ENCODE assay signal across 18 cellular contexts in genomic region chrX:68978211-68978780, GRCh38.
A peak's percentile ranks its signal among the peaks of the same experiment; 100 is the strongest.
DNase-seq lines count a peak whose midpoint lies in the region; ATAC-seq and TF ChIP-seq lines count a peak whose summit lies in the region.
"Had no signal": no experiment of that assay in that cellular context is flagged by ENCODE, and none has a peak within 500 bp of the region (broad histone marks: within the 10 kb centered on the region; RNA-seq: fewer than 3 reads in every experiment).

No MANE protein-coding gene starts in this region.

- H3K9me3 Mint-ChIP-seq in MCF 10A (ENCODE audit: unreplicated experiment) (peaks cover 18% of the 10 kb centered on the region), chondrocyte (ENCODE audit: low read depth) (peaks cover 29% of the 10 kb centered on the region), type B pancreatic cell (peaks cover 5% of the 10 kb centered on the region)
- H3K9me3 Mint-ChIP-seq: activated CD4-positive, alpha-beta memory T cell treated with anti-CD3 and anti-CD28 coated beads, Interleukin-2, amount 10 ng/mL, durations not matched to agents 7 days and 5 days; activated T-helper 17 cell treated with anti-CD3 and anti-CD28 coated beads, Interleukin-2, amount 50 U/mL, for 72 hours had no signal

- H3K4me3 Mint-ChIP-seq in MCF 10A (ENCODE audit: unreplicated experiment), result no peak overlapping the region
- H3K4me3 Mint-ChIP-seq in chondrocyte (ENCODE audit: unreplicated experiment), result no peak overlapping the region
- H3K4me3 Mint-ChIP-seq in type B pancreatic cell, result no peak overlapping the region
- H3K4me3 Mint-ChIP-seq: activated CD4-positive, alpha-beta memory T cell treated with anti-CD3 and anti-CD28 coated beads, Interleukin-2, amount 10 ng/mL, durations not matched to agents 7 days and 5 days; activated T-helper 17 cell treated with anti-CD3 and anti-CD28 coated beads, Interleukin-2, amount 50 U/mL, for 72 hours; memory B cell had no signal

- H3K27ac Mint-ChIP-seq in MCF 10A (ENCODE audit: low read depth, unreplicated experiment) (no peak overlapping the region), chondrocyte (ENCODE audit: unreplicated experiment) (peak overlapping the region; percentile 82), type B pancreatic cell (no peak overlapping the region)
- H3K27ac Mint-ChIP-seq: activated CD4-positive, alpha-beta memory T cell treated with anti-CD3 and anti-CD28 coated beads, Interleukin-2, amount 10 ng/mL, durations not matched to agents 7 days and 5 days; activated T-helper 17 cell treated with anti-CD3 and anti-CD28 coated beads, Interleukin-2, amount 50 U/mL, for 72 hours; memory B cell had no signal

- DNase-seq in T47D (ENCODE audit: low read depth in 1 of 2, low spot score in 1 of 2) (peak; percentile 7 to 13), MCF 10A (ENCODE audit: unreplicated experiment) (no peak), chondrocyte (ENCODE audit: low spot score) (no peak), left colon (no peak), type B pancreatic cell (ENCODE audit: extremely low spot score, unreplicated experiment) (peak; percentile 59), T-helper 1 cell (no peak), foreskin melanocyte (no peak)
- DNase-seq: 8988T; activated CD4-positive, alpha-beta memory T cell treated with anti-CD3 and anti-CD28 coated beads, Interleukin-2, amount 10 ng/mL, durations not matched to agents 7 days and 5 days; caudate nucleus; hypothalamus; NCI-H187 treated with DMSO at 0.1 percent for 48 hours; NCI-H82; stimulated activated CD4-positive, alpha-beta T cell treated with anti-CD3 and anti-CD28 coated beads, Interleukin-12 subunit alpha, Interleukin-12 subunit beta, amount 100 ng/mL, for 4 hours; T-helper 9 cell had no signal

- no peak for TF ChIP-seq CTCF in MCF 10A (IDR thresholded peaks at IDR 0.05; ENCODE audit: unreplicated experiment)
- TF ChIP-seq CTCF in chondrocyte (IDR thresholded peaks at IDR 0.05), result no peak
- TF ChIP-seq CTCF in type B pancreatic cell (conservative IDR thresholded peaks at IDR 0.05), result no peak

- peaks cover 13% of the 10 kb centered on the region for H3K27me3 Mint-ChIP-seq in MCF 10A (ENCODE audit: insufficient read depth, unreplicated experiment)
- no peaks in the 10 kb centered on the region for H3K27me3 Mint-ChIP-seq in chondrocyte (ENCODE audit: low read depth)
- H3K27me3 Mint-ChIP-seq in type B pancreatic cell, result no peaks in the 10 kb centered on the region
- H3K27me3 Mint-ChIP-seq: activated CD4-positive, alpha-beta memory T cell treated with anti-CD3 and anti-CD28 coated beads, Interleukin-2, amount 10 ng/mL, durations not matched to agents 7 days and 5 days; activated T-helper 17 cell treated with anti-CD3 and anti-CD28 coated beads, Interleukin-2, amount 50 U/mL, for 72 hours had no signal

- in situ Hi-C loops in T47D (cut with HindIII; ENCODE audit: low pct_unique_long_range_greater_than_20kb, low sequenced_read_pairs), result no loop called here

- ATAC-seq in left colon (peak; percentile 42), GM21390 (IDR thresholded peaks at IDR 0.05; ENCODE audit: unreplicated experiment) (no peak)
- ATAC-seq: activated T-helper 17 cell treated with anti-CD3 and anti-CD28 coated beads, Interleukin-2, amount 50 U/mL, for 72 hours had no signal

- intact Hi-C loops in MCF 10A (cut with micrococcal nuclease), result no loop called here
- intact Hi-C loops in left colon (cut with DNase I, micrococcal nuclease), result no loop called here

- CTCF ChIA-PET in MCF 10A (lab: Yijun Ruan, JAX), result interaction anchor here (0.6 to 1.3 kb wide), 4 partner anchors 30 to 567 kb away, joined by 3 read pairs; no protein-coding TSS in a partner anchor

- H3K4me1 Mint-ChIP-seq in MCF 10A (ENCODE audit: insufficient read depth, unreplicated experiment) (no peaks in the 10 kb centered on the region), chondrocyte (ENCODE audit: low read depth) (peaks cover 22% of the 10 kb centered on the region), type B pancreatic cell (ENCODE audit: unreplicated experiment) (peaks cover 16% of the 10 kb centered on the region)
- H3K4me1 Mint-ChIP-seq: activated CD4-positive, alpha-beta memory T cell treated with anti-CD3 and anti-CD28 coated beads, Interleukin-2, amount 10 ng/mL, durations not matched to agents 7 days and 5 days; activated T-helper 17 cell treated with anti-CD3 and anti-CD28 coated beads, Interleukin-2, amount 50 U/mL, for 72 hours; memory B cell had no signal

- no TSS peak for BruUV-seq in MCF 10A (replicated peaks; lab: Mats Ljungman, UMichigan)

- H3K36me3 Mint-ChIP-seq in MCF 10A (ENCODE audit: insufficient read depth, unreplicated experiment), result no peaks in the 10 kb centered on the region
- peaks cover under 1% of the 10 kb centered on the region for H3K36me3 Mint-ChIP-seq in chondrocyte (ENCODE audit: low read depth)
- no peaks in the 10 kb centered on the region for H3K36me3 Mint-ChIP-seq in type B pancreatic cell
- H3K36me3 Mint-ChIP-seq: memory B cell had no signal

- POLR2A ChIA-PET in MCF 10A (lab: Yijun Ruan, JAX), result interaction anchor here (1.1 kb wide), 1 partner anchor 24 kb away, joined by 3 read pairs; no protein-coding TSS in a partner anchor

Comparison
In these comparisons a context has a peak if more than half of its experiments do, and no peak if none do; other contexts are left out.
1. DNase-seq: peak in T47D (2 of 2) and type B pancreatic cell (single experiment); none in MCF 10A (single experiment), chondrocyte (single experiment), left colon (0 of 2), T-helper 1 cell (0 of 5) and foreskin melanocyte (single experiment).